24 cellular contexts compared by ENCODE assay signal in the genomic region with DNA sequence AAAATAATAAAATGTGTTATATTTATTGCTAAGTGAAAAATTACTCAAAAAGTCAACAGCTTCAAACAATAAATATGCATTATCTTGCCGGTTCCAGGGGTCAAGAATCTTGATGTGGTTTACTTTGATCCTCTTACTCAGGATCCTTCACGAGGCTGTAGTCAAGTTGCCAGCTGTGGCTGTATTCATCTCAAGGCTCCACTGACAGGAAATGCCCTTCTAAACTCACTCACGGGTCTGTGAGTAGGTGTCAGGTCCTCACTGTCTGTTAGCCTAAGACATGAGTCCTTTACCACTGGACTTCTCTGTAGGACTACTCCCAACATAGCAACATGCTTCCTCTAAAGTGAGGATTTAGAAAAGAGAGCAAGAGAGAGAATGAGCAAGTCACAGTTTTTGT.
"Had no signal": no experiment of that assay in that cellular context is flagged by ENCODE, and none has a peak within 500 bp of the region (broad histone marks: within the 10 kb centered on the region; RNA-seq: fewer than 3 reads in every experiment).

No MANE protein-coding gene starts in this region.

- DNase-seq: activated CD4-positive, alpha-beta T cell treated with anti-CD3 and anti-CD28 coated beads for 48 hours; activated CD4-positive, alpha-beta T cell treated with anti-CD3 and anti-CD28 coated beads, Interleukin-2, amount 50 U/mL, for 4 hours; activated CD4-positive, CD25-positive, alpha-beta regulatory T cell treated with anti-CD3 and anti-CD28 coated beads, Interleukin-2, amount 50 U/mL, for 72 hours; activated CD8-positive, alpha-beta memory T cell treated with anti-CD3 and anti-CD28 coated beads, Interleukin-2, amount 50 U/mL, for 48 hours; activated CD8-positive, alpha-beta T cell treated with anti-CD3 and anti-CD28 coated beads, Interleukin-2, amount 10 ng/mL, durations not matched to agents 7 days and 5 days; activated effector memory CD4-positive, alpha-beta T cell treated with Interleukin-2 at 50 U/mL for 16 hours; activated naive CD4-positive, alpha-beta T cell; activated naive CD8-positive, alpha-beta T cell treated with anti-CD3 and anti-CD28 coated beads, Interleukin-2, amount 50 U/mL, for 24 hours; activated T-cell treated with anti-CD3 and anti-CD28 coated beads, Interleukin-2, amount 50 U/mL, for 24 hours; amniotic stem cell; cerebellar nuclear complex; MM.1S; NCI-H1105; NCI-H1436; NCI-H1694 treated with DMSO at 0.1 percent for 48 hours; NCI-H2029 treated with DMSO at 0.1 percent for 48 hours; NCI-H446; OCI-M1; RPMI8226 had no signal

- H3K4me3 ChIP-seq: SK-N-MC had no signal

- ATAC-seq: activated CD8-positive, alpha-beta T cell treated with anti-CD3 and anti-CD28 coated beads, Interleukin-2, amount 10 ng/mL, durations not matched to agents 7 days and 5 days; activated naive CD4-positive, alpha-beta T cell treated with anti-CD3 and anti-CD28 coated beads, Interleukin-2, amount 50 U/mL, for 72 hours; activated naive CD8-positive, alpha-beta T cell treated with anti-CD3 and anti-CD28 coated beads, Interleukin-2, amount 50 U/mL, for 24 hours; Panc1; Right ventricle myocardium inferior had no signal

- FAIRE-seq: astrocyte had no signal

- H3K27ac ChIP-seq: SK-N-MC had no signal
